In the genomic region with DNA sequence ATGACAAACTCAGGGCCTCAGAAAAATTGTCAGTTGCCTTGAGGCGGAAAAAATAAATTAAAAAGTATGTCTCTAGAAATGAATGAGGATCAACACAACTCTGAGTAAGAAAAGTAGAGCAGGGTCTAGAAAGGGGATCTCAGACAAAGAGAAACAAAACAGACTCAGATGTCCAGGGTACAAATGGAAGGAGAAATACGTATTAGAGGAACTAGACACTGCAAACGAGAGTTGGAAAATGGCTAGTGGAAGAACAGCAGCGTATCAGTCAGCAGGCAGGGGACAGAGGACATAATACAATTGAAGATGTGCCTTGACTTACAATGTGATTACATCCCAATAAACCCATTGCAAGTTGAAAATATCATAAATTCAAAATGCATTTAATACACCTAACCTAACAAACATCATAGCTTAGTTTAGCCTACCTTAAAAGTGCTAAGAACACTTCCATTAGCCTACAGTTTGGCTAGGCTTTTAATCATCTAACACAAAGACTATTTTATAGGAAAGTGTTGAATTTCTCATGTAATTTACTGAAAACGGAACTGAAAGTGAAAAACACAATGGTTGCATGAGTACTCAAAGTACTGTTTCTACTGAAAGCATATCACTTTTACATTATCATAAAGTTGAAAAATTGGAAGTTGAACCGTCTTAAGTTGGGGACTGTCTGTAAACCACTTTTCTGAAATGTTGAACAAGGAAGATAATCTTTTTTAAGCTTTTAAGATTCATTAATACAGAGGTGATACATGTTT, we compare ENCODE assay signal across 12 cellular contexts.
DNase-seq lines count a peak whose midpoint lies in the region; ATAC-seq, FAIRE-seq and TF ChIP-seq lines count a peak whose summit lies in the region.
"Had no signal": no experiment of that assay in that cellular context is flagged by ENCODE, and none has a peak within 500 bp of the region (broad histone marks: within the 10 kb centered on the region; RNA-seq: fewer than 3 reads in every experiment).

No MANE protein-coding gene starts in this region.

- H3K4me1 ChIP-seq in HepG2 (ENCODE audit: insufficient read depth, low read length) (no peaks in the 10 kb centered on the region), right lobe of liver (no peaks in the 10 kb centered on the region)
- H3K4me1 ChIP-seq: ascending aorta had no signal

- in situ Hi-C loops in HepG2 (cut with HindIII; ENCODE audit: extremely low pct_ligation_motif_present, low pct_unique_long_range_greater_than_20kb), result no loop called here

- no peak overlapping the region for H3K4me3 ChIP-seq in HepG2 (replicated peaks in 1 of 3; ENCODE audit: insufficient read depth in 1 of 3, low read depth in 2 of 3, low read length in 3 of 3)
- no peak overlapping the region for H3K4me3 ChIP-seq in right lobe of liver
- H3K4me3 ChIP-seq: ascending aorta had no signal

- FAIRE-seq in HepG2 (lab: Jason Lieb, UNC), result peak; percentile 30
- FAIRE-seq in urothelium cell line (lab: Jason Lieb, UNC), result peak; percentile 84

- H3K79me2 ChIP-seq in HepG2 (ENCODE audit: insufficient read depth, low read length), result no peaks in the 10 kb centered on the region

- H3K36me3 ChIP-seq in HepG2 (replicated peaks in 1 of 2; ENCODE audit: control insufficient read depth in 1 of 2, insufficient read depth in 2 of 2, low read length in 2 of 2) (peaks cover 4 to 29% of the 10 kb centered on the region in 2 experiments), right lobe of liver (peaks cover 0 to 16% (median 0%) of the 10 kb centered on the region in 4 donors)

- H3K9me3 ChIP-seq in HepG2 (ENCODE audit: low read length), result no peaks in the 10 kb centered on the region
- no peaks in the 10 kb centered on the region for H3K9me3 ChIP-seq in right lobe of liver
- H3K9me3 ChIP-seq: ascending aorta had no signal

- CTCF ChIA-PET in HepG2 (lab: Yijun Ruan, JAX; ENCODE audit: low intra/inter-chr PET ratio, low total read pairs), result no interaction called here

- H3K27ac ChIP-seq in HepG2 (ENCODE audit: extremely low read length, insufficient read depth, low read length), result no peak overlapping the region
- no peak overlapping the region for H3K27ac ChIP-seq in right lobe of liver
- H3K27ac ChIP-seq: ascending aorta had no signal

- no peak for TF ChIP-seq RAD21 in HepG2 (CRISPR knock-in tag; IDR thresholded peaks at IDR 0.05)

- DNase-seq in HepG2 (ENCODE audit: low spot score) (no peak), right lobe of liver (no peak), urothelium cell line (ENCODE audit: low spot score) (no peak), posterior cingulate gyrus (no peak), NCI-H2196 (lab: John Stamatoyannopoulos, UW; ENCODE audit: unreplicated experiment) (no peak), cerebellar cortex (ENCODE audit: low spot score) (no peak)
- DNase-seq: naive B cell, NCI-H1105 had no signal

- H3K27me3 ChIP-seq in HepG2 (ENCODE audit: control insufficient read depth in 1 of 2, insufficient read depth in 2 of 2, low read length in 2 of 2) (no peaks in the 10 kb centered on the region), right lobe of liver (no peaks in the 10 kb centered on the region)
- H3K27me3 ChIP-seq: ascending aorta had no signal

- no peak overlapping the region for H3K4me2 ChIP-seq in HepG2 (ENCODE audit: low read depth, low read length)

- 87% methylated on average over 6 of the region's 6 CpGs for WGBS in HepG2 (ENCODE audit: low lambda C conversion rate)
- WGBS in right lobe of liver (ENCODE audit: insufficient coverage, low coverage, low lambda C conversion rate, missing lambda C conversion rate), result 81% methylated on average over 6 of the region's 6 CpGs

- H4K20me1 ChIP-seq in HepG2 (ENCODE audit: insufficient read depth, low read length), result no peaks in the 10 kb centered on the region

- no peak for TF ChIP-seq CTCF in HepG2 (CRISPR knock-in tag; IDR thresholded peaks at IDR 0.05)
- TF ChIP-seq CTCF in right lobe of liver (IDR thresholded peaks at IDR 0.05), result no peak

- H3K9ac ChIP-seq in HepG2 (ENCODE audit: insufficient read depth, low read depth, low read length), result no peak overlapping the region

- POLR2A ChIA-PET in HepG2 (lab: Yijun Ruan, JAX), result no interaction called here

- TF ChIP-seq EP300 in HepG2 (IDR thresholded peaks at IDR 0.05; ENCODE audit: low read depth in 2 of 2, low read length in 2 of 2), result no peak
- TF ChIP-seq EP300 in HepG2 (CRISPR knock-in tag; IDR thresholded peaks at IDR 0.05; ENCODE audit: borderline replicate concordance), result no peak

- no peak overlapping the region for H2AFZ ChIP-seq in HepG2 (ENCODE audit: low read length)

- BruUV-seq in HepG2 (replicated peaks; lab: Mats Ljungman, UMichigan), result no TSS peak

- no peak for ATAC-seq in HepG2
- ATAC-seq in right lobe of liver, result no peak
- peak; percentile 83 for ATAC-seq in GM21786 (IDR thresholded peaks at IDR 0.05; ENCODE audit: unreplicated experiment)
- ATAC-seq in HG03469 (IDR thresholded peaks at IDR 0.05; ENCODE audit: unreplicated experiment), result peak; percentile 77
- ATAC-seq: Panc1 had no signal

- intact Hi-C loops in HepG2 (cut with micrococcal nuclease; ENCODE audit: unreplicated experiment) (no loop called here), right lobe of liver (cut with DNase I) (no loop called here), posterior cingulate gyrus (cut with DNase I) (no loop called here)

- no peak for TF ChIP-seq POLR2A in HepG2 (IDR thresholded peaks at IDR 0.05; ENCODE audit: insufficient read depth in 1 of 2, low read depth in 2 of 2, low read length in 2 of 2)
- no peak for TF ChIP-seq POLR2A in right lobe of liver (IDR thresholded peaks at IDR 0.05)

TF ChIP-seq in HepG2, 621 proteins besides CTCF, POLR2A, EP300 and RAD21:
- TF ChIP-seq ZNF616 (CRISPR knock-in tag; IDR thresholded peaks at IDR 0.05; ENCODE audit: low read depth) (no peak), PPARG (CRISPR knock-in tag; conservative IDR thresholded peaks at IDR 0.05) (no peak), NFYB (CRISPR knock-in tag; IDR thresholded peaks at IDR 0.05) (no peak), ZNF878 (CRISPR knock-in tag; IDR thresholded peaks at IDR 0.05) (no peak), ZNF83 (CRISPR knock-in tag; IDR thresholded peaks at IDR 0.05; ENCODE audit: borderline replicate concordance) (no peak), SIN3B (IDR thresholded peaks at IDR 0.05; ENCODE audit: low read length) (no peak), NFKB2 (CRISPR knock-in tag; IDR thresholded peaks at IDR 0.05; ENCODE audit: borderline replicate concordance) (no peak)
- TF ChIP-seq, protein P1, sequence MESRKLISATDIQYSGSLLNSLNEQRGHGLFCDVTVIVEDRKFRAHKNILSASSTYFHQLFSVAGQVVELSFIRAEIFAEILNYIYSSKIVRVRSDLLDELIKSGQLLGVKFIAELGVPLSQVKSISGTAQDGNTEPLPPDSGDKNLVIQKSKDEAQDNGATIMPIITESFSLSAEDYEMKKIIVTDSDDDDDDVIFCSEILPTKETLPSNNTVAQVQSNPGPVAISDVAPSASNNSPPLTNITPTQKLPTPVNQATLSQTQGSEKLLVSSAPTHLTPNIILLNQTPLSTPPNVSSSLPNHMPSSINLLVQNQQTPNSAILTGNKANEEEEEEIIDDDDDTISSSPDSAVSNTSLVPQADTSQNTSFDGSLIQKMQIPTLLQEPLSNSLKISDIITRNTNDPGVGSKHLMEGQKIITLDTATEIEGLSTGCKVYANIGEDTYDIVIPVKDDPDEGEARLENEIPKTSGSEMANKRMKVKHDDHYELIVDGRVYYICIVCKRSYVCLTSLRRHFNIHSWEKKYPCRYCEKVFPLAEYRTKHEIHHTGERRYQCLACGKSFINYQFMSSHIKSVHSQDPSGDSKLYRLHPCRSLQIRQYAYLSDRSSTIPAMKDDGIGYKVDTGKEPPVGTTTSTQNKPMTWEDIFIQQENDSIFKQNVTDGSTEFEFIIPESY (CRISPR knock-in tag; IDR thresholded peaks at IDR 0.05), result no peak

Comparison
In these comparisons a context has a peak if more than half of its experiments do, and no peak if none do; other contexts are left out.
1. ATAC-seq: peak in GM21786 (single experiment) and HG03469 (single experiment); none in HepG2 (single experiment) and right lobe of liver (0 of 4).